ENCODE assay signal across 10 cellular contexts in genomic region chr2:131394147-131394931, GRCh38. TPM values are rescaled to one million over a fixed set of nuclear protein-coding genes. Genes with fewer than 3 reads are reported as not detected.
A peak's percentile ranks its signal among the peaks of the same experiment; 100 is the strongest.
DNase-seq lines count a peak whose midpoint lies in the region; ATAC-seq, FAIRE-seq and TF ChIP-seq lines count a peak whose summit lies in the region.
"Had no signal": no experiment of that assay in that cellular context is flagged by ENCODE, and none has a peak within 500 bp of the region (broad histone marks: within the 10 kb centered on the region; RNA-seq: fewer than 3 reads in every experiment).

No MANE protein-coding gene starts in this region.

- peak overlapping the region; percentile 80 for H3K4me3 Mint-ChIP-seq in progenitor cell of endocrine pancreas (ENCODE audit: low read depth)

- peaks cover 29% of the 10 kb centered on the region for H3K27me3 Mint-ChIP-seq in progenitor cell of endocrine pancreas

- H3K9me3 ChIP-seq in ES-I3 (ENCODE audit: control insufficient read depth, insufficient read depth, low read length): no peaks in the 10 kb centered on the region
- H3K9me3 ChIP-seq: neutrophil had no signal

- peak; percentile 55 to 82 for ATAC-seq in left cardiac atrium

- FAIRE-seq in D721Med (lab: Jason Lieb, UNC): no peak

- peak overlapping the region; percentile 46; the same call in 1 of the 2 replicates for H3K9ac ChIP-seq in ES-I3 (ENCODE audit: low read depth, low read length)

- H3K36me3 Mint-ChIP-seq in progenitor cell of endocrine pancreas (ENCODE audit: insufficient read depth): no peaks in the 10 kb centered on the region

- DNase-seq in RPMI8226 (peak; percentile 53), left cardiac atrium (no peak), progenitor cell of endocrine pancreas (ENCODE audit: low spot score, unreplicated experiment) (peak; percentile 34), COR-L47 (lab: John Stamatoyannopoulos, UW) (no peak), foreskin melanocyte (no peak), D721Med (ENCODE audit: insufficient read length, low spot score) (no peak), NCI-H2107 treated with DMSO at 0.1 percent for 48 hours (lab: John Stamatoyannopoulos, UW; ENCODE audit: unreplicated experiment) (no peak)
- DNase-seq: NCI-H446 treated with DMSO at 0.1 percent for 48 hours had no signal

- H3K36me3 ChIP-seq in ES-I3 (ENCODE audit: insufficient read depth, low read length): no peaks in the 10 kb centered on the region
- H3K36me3 ChIP-seq: neutrophil had no signal

- peak overlapping the region; percentile 24 for H3K27ac Mint-ChIP-seq in progenitor cell of endocrine pancreas

- H3K4me1 ChIP-seq in ES-I3 (ENCODE audit: insufficient read depth, low read length): no peaks in the 10 kb centered on the region

- TF ChIP-seq CTCF in progenitor cell of endocrine pancreas (IDR thresholded peaks at IDR 0.05; ENCODE audit: unreplicated experiment) (peak; percentile 36), D721Med (IDR thresholded peaks at IDR 0.05; ENCODE audit: insufficient read depth, missing control alignments) (no peak)

- intact Hi-C loops in left cardiac atrium (cut with DNase I): no loop called here

- no peaks in the 10 kb centered on the region for H3K9me3 Mint-ChIP-seq in progenitor cell of endocrine pancreas (ENCODE audit: low read depth)

- peaks cover 6% of the 10 kb centered on the region for H3K4me1 Mint-ChIP-seq in progenitor cell of endocrine pancreas (ENCODE audit: low read depth)

RNA-seq across cellular contexts. Expression of gene RAB6D, which starts 30.4 kb away (rescaled TPM):
- total RNA-seq in left cardiac atrium (under 1 TPM; 0.09 to 0.13 TPM), progenitor cell of endocrine pancreas (0.31 and 0.67 TPM in 2 replicates)

Comparison
In these comparisons a context has a peak if more than half of its experiments do, and no peak if none do; other contexts are left out.
1. DNase-seq: peak in RPMI8226 (single experiment) and progenitor cell of endocrine pancreas (single experiment); none in left cardiac atrium (single experiment), COR-L47 (single experiment), foreskin melanocyte (single experiment), D721Med (single experiment) and NCI-H2107 treated with DMSO at 0.1 percent for 48 hours (single experiment).